ENCODE assay signal across 11 cellular contexts in genomic region chr11:45817191-45817590, GRCh38.
DNase-seq lines count a peak whose midpoint lies in the region; ATAC-seq and TF ChIP-seq lines count a peak whose summit lies in the region.
"Had no signal": no experiment of that assay in that cellular context is flagged by ENCODE, and none has a peak within 500 bp of the region (broad histone marks: within the 10 kb centered on the region; RNA-seq: fewer than 3 reads in every experiment).

No MANE protein-coding gene starts in this region.

- peak; percentile 82 for ATAC-seq in GM19395 (IDR thresholded peaks at IDR 0.05; ENCODE audit: unreplicated experiment)
- ATAC-seq in HG02885 (IDR thresholded peaks at IDR 0.05; ENCODE audit: poor library complexity, unreplicated experiment) = peak; percentile 89
- ATAC-seq in activated CD4-positive, CD25-positive, alpha-beta regulatory T cell treated with anti-CD3 and anti-CD28 coated beads, Interleukin-2, amount 50 U/mL, for 24 hours = no peak
- ATAC-seq in GM19467 (IDR thresholded peaks at IDR 0.05; ENCODE audit: unreplicated experiment) = no peak

- DNase-seq in GM10248 (ENCODE audit: extremely low spot score) (peak; percentile 73), NAMALWA (ENCODE audit: low spot score) (peak; percentile 59), NCI-H2029 treated with DMSO at 0.1 percent for 48 hours (lab: John Stamatoyannopoulos, UW) (no peak), erythroblast (lab: John Stamatoyannopoulos, UW) (no peak)
- DNase-seq: activated CD4-positive, alpha-beta T cell treated with anti-CD3 and anti-CD28 coated beads, Interleukin-2, amount 50 U/mL, for 48 hours; activated naive CD4-positive, alpha-beta T cell treated with anti-CD3 and anti-CD28 coated beads, Interleukin-2, amount 10 ng/mL, durations not matched to agents 7 days and 5 days; DMS79 had no signal

- no peak for TF ChIP-seq CTCF in GM10248 (IDR thresholded peaks at IDR 0.05; ENCODE audit: control extremely low read depth, extremely low read depth, low read depth, missing control alignments)

- CTCF ChIA-PET in GM10248 (lab: Yijun Ruan, JAX) = interaction anchor here (1.1 to 4.7 kb wide), 8 partner anchors 9 to 46 kb away, joined by 3 to 25 read pairs (median 6); no protein-coding TSS in a partner anchor

- POLR2A ChIA-PET in GM10248 (lab: Yijun Ruan, JAX) = no interaction called here

- TF ChIP-seq POLR2A in erythroblast (IDR thresholded peaks at IDR 0.05; ENCODE audit: low read length) = no peak

Comparison
In these comparisons a context has a peak if more than half of its experiments do, and no peak if none do; other contexts are left out.
1. DNase-seq: peak in GM10248 (single experiment) and NAMALWA (single experiment); none in NCI-H2029 treated with DMSO at 0.1 percent for 48 hours (single experiment) and erythroblast (0 of 2).
2. ATAC-seq: peak in GM19395 (single experiment) and HG02885 (single experiment); none in activated CD4-positive, CD25-positive, alpha-beta regulatory T cell treated with anti-CD3 and anti-CD28 coated beads, Interleukin-2, amount 50 U/mL, for 24 hours (0 of 2) and GM19467 (single experiment).